In genomic region chr7:98869374-98870070, GRCh38 we compare ENCODE assay signal across 8 cellular contexts. TPM values are rescaled to one million over a fixed set of nuclear protein-coding genes. Genes with fewer than 3 reads are reported as not detected.
DNase-seq lines count a peak whose midpoint lies in the region; ATAC-seq lines count a peak whose summit lies in the region.

Gene TMEM130, minus strand, starts transcription at chr7:98870014. Its CDS starts 153 bp downstream, at chr7:98869861.

- H3K36me3 ChIP-seq in ES-I3 (ENCODE audit: insufficient read depth, low read length) (no peaks in the 10 kb centered on the region), HUES64 (ENCODE audit: insufficient read depth, low read length) (no peaks in the 10 kb centered on the region), neuronal stem cell (replicated peaks in 1 of 2; ENCODE audit: control insufficient read depth in 2 of 2, insufficient read depth in 2 of 2, low read length in 2 of 2) (no peaks in the 10 kb centered on the region)

- H3K4me2 ChIP-seq in neuronal stem cell (ENCODE audit: insufficient read depth, low read length, poor library complexity, severe bottlenecking), result peak within 1 kb of the TSS; percentile 87

- peak within 1 kb of the TSS; percentile 38 for H4K91ac ChIP-seq in neuronal stem cell (ENCODE audit: low read depth, low read length, poor library complexity)

- peak within 1 kb of the TSS; percentile 99 for H3K18ac ChIP-seq in neuronal stem cell (ENCODE audit: low read length)

- peak within 1 kb of the TSS; percentile 3 for H4K8ac ChIP-seq in neuronal stem cell (ENCODE audit: low read depth, low read length)

- peak within 1 kb of the TSS; percentile 67 for H3K4me3 ChIP-seq in HUES64 (ENCODE audit: low read length)
- peak within 1 kb of the TSS; percentile 41 to 91 for H3K4me3 ChIP-seq in neuronal stem cell (ENCODE audit: low read length in 2 of 2)

- H3K4me1 ChIP-seq in ES-I3 (ENCODE audit: insufficient read depth, low read length) (peaks cover 9% of the 10 kb centered on the region; the same call in 1 of the 2 replicates), HUES64 (ENCODE audit: insufficient read depth, low read length) (peaks cover 6% of the 10 kb centered on the region; the same call in 1 of the 2 replicates), neuronal stem cell (ENCODE audit: control insufficient read depth in 2 of 2, insufficient read depth in 1 of 2, low read depth in 1 of 2, low read length in 2 of 2) (peaks cover 4 to 16% of the 10 kb centered on the region in 2 donors)

- ATAC-seq in HG03159 (IDR thresholded peaks at IDR 0.05; ENCODE audit: unreplicated experiment) (no peak), GM21515 (IDR thresholded peaks at IDR 0.05; ENCODE audit: unreplicated experiment) (no peak)

- DNase-seq in ecto neural progenitor cell (ENCODE audit: low spot score) (peak; percentile 71), neuronal stem cell (ENCODE audit: low spot score) (no peak), GDM1 (lab: John Stamatoyannopoulos, UW) (no peak), 8988T (no peak)

- peak within 1 kb of the TSS; percentile 89 for H3K4ac ChIP-seq in neuronal stem cell (ENCODE audit: low read length)

- WGBS in HUES64, result 2% methylated on average over 76 of the region's 76 CpGs
- no CpG with 5 or more reads among the region's 76 CpGs for WGBS in neuronal stem cell (ENCODE audit: extremely low coverage in 2 of 2, insufficient read length in 2 of 2, insufficient replicate concordance in 1 of 2), 2 donors

- no peaks in the 10 kb centered on the region for H3K79me1 ChIP-seq in neuronal stem cell (ENCODE audit: low read depth, low read length)

- H3K27ac ChIP-seq in HUES64 (ENCODE audit: low read depth, low read length) (no peak within 1 kb of the TSS), neuronal stem cell (replicated peaks; ENCODE audit: low read length) (no peak within 1 kb of the TSS)

- peak within 1 kb of the TSS; percentile 92 for H2AFZ ChIP-seq in neuronal stem cell (ENCODE audit: low read length)

- H3K9ac ChIP-seq in ES-I3 (ENCODE audit: low read depth, low read length), result peak within 1 kb of the TSS; percentile 76
- H3K9ac ChIP-seq in HUES64 (ENCODE audit: low read depth, low read length), result peak within 1 kb of the TSS; percentile 24; the same call in 1 of the 2 replicates
- H3K9ac ChIP-seq in neuronal stem cell (ENCODE audit: low read depth, low read length, poor library complexity), result peak within 1 kb of the TSS; percentile 99

- H2BK5ac ChIP-seq in neuronal stem cell (ENCODE audit: low read length), result peak within 1 kb of the TSS; percentile 66

- H2BK120ac ChIP-seq in neuronal stem cell (ENCODE audit: low read depth, low read length), result no peak within 1 kb of the TSS

- H3K9me3 ChIP-seq in ES-I3 (ENCODE audit: control insufficient read depth, insufficient read depth, low read length), result no peaks in the 10 kb centered on the region
- no peaks in the 10 kb centered on the region for H3K9me3 ChIP-seq in HUES64 (ENCODE audit: insufficient read depth, low read depth, low read length)
- no peaks in the 10 kb centered on the region for H3K9me3 ChIP-seq in neuronal stem cell (replicated peaks in 1 of 2; ENCODE audit: control insufficient read depth in 2 of 2, insufficient read depth in 1 of 2, low read depth in 1 of 2, low read length in 2 of 2)

- H3K27me3 ChIP-seq in HUES64 (ENCODE audit: insufficient read depth, low read length) (peaks cover 37% of the 10 kb centered on the region), neuronal stem cell (ENCODE audit: control insufficient read depth in 3 of 3, insufficient read depth in 3 of 3, low read depth in 1 of 3, low read length in 3 of 3) (peaks cover 5 to 40% (median 20%) of the 10 kb centered on the region in 3 experiments)

- H3K23ac ChIP-seq in neuronal stem cell (ENCODE audit: low read depth, low read length, poor library complexity), result peak within 1 kb of the TSS; percentile 89

- peak within 1 kb of the TSS; percentile 100 for H3K14ac ChIP-seq in neuronal stem cell (ENCODE audit: low read length)

- peak within 1 kb of the TSS; percentile 97 for H2BK12ac ChIP-seq in neuronal stem cell (ENCODE audit: low read length)

- H2BK15ac ChIP-seq in neuronal stem cell (ENCODE audit: low read length), result peak within 1 kb of the TSS; percentile 98

- peak within 1 kb of the TSS; percentile 47 for H2AK5ac ChIP-seq in neuronal stem cell (ENCODE audit: low read depth, low read length)

RNA-seq across cellular contexts. Expression of gene TMEM130, which starts in this region (rescaled TPM):
- 0.90 TPM for polyA plus RNA-seq in HUES64 (2013, experiment 1 of 2)
- 1.8 TPM for polyA plus RNA-seq in HUES64 (2013, experiment 2 of 2)
- polyA plus RNA-seq in neuronal stem cell (2013, experiment 1 of 2), result 6.8 TPM
- 7.0 TPM for polyA plus RNA-seq in neuronal stem cell (2013, experiment 2 of 2)

Comparison
In these comparisons a context has a peak if more than half of its experiments do, and no peak if none do; other contexts are left out.
1. H3K9ac ChIP-seq: peak in every context shown above with its lines; median percentile 99 in neuronal stem cell; 76 in ES-I3; 24 in HUES64.